26 cellular contexts compared by ENCODE assay signal in genomic region chr9:35085078-35085477, GRCh38.
"Had no signal": no experiment of that assay in that cellular context is flagged by ENCODE, and none has a peak within 500 bp of the region (broad histone marks: within the 10 kb centered on the region; RNA-seq: fewer than 3 reads in every experiment).

No MANE protein-coding gene starts in this region.

- H3K4me1 ChIP-seq: left lung, prostate gland, upper lobe of right lung had no signal

- H3K27ac Mint-ChIP-seq: stimulated activated naive CD8-positive, alpha-beta T cell treated with anti-CD3 and anti-CD28 coated beads, Interleukin-15, Interleukin-2, amounts not matched to agents 100 ng/mL and 50 ng/mL, for 24 hours had no signal

- DNase-seq: hypothalamus; immature natural killer cell; kidney; left colon; left lung; lower lobe of right lung; mammary epithelial cell; mesenchymal stem cell; naive thymus-derived CD8-positive, alpha-beta T cell; ovary; retina; right cardiac atrium; stimulated activated CD4-positive, alpha-beta T cell treated with anti-CD3 and anti-CD28 coated beads, Interleukin-12 subunit alpha, Interleukin-12 subunit beta, amount 100 ng/mL, for 4 hours; stimulated activated CD4-positive, alpha-beta T cell treated with anti-CD3 and anti-CD28 coated beads, Interleukin-15, amount 100 ng/mL, for 24 hours; stimulated activated CD4-positive, alpha-beta T cell treated with anti-CD3 and anti-CD28 coated beads, Interleukin-2, amount 100 ng/mL, for 24 hours; stimulated activated CD4-positive, alpha-beta T cell treated with anti-CD3 and anti-CD28 coated beads, Interleukin-4, amount 100 ng/mL, for 1 hour; stimulated activated naive CD4-positive, alpha-beta T cell; tibial artery; trophoblast cell; upper lobe of right lung had no signal

- ATAC-seq: left colon; left lung; lower lobe of right lung; naive thymus-derived CD8-positive, alpha-beta T cell; right cardiac atrium; sciatic nerve; upper lobe of right lung had no signal

- H3K4me3 Mint-ChIP-seq: immature natural killer cell; naive thymus-derived CD8-positive, alpha-beta T cell; stimulated activated naive CD8-positive, alpha-beta T cell treated with anti-CD3 and anti-CD28 coated beads, Interleukin-15, Interleukin-2, amounts not matched to agents 100 ng/mL and 50 ng/mL, for 24 hours had no signal

- H3K27me3 Mint-ChIP-seq: naive thymus-derived CD8-positive, alpha-beta T cell; stimulated activated naive CD8-positive, alpha-beta T cell treated with anti-CD3 and anti-CD28 coated beads, Interleukin-15, Interleukin-2, amounts not matched to agents 100 ng/mL and 50 ng/mL, for 24 hours had no signal

- H3K27me3 ChIP-seq: left lung, ovary, suprapubic skin, tibial artery, upper lobe of right lung had no signal

- H3K9me3 Mint-ChIP-seq: immature natural killer cell; naive thymus-derived CD8-positive, alpha-beta T cell; stimulated activated naive CD8-positive, alpha-beta T cell treated with anti-CD3 and anti-CD28 coated beads, Interleukin-15, Interleukin-2, amounts not matched to agents 100 ng/mL and 50 ng/mL, for 24 hours had no signal

- H3K27ac ChIP-seq: left lung, lower lobe of right lung, ovary, prostate gland, skin epidermis, suprapubic skin, thoracic aorta, tibial artery, upper lobe of right lung had no signal
